8 cellular contexts compared by ENCODE assay signal in the genomic region with DNA sequence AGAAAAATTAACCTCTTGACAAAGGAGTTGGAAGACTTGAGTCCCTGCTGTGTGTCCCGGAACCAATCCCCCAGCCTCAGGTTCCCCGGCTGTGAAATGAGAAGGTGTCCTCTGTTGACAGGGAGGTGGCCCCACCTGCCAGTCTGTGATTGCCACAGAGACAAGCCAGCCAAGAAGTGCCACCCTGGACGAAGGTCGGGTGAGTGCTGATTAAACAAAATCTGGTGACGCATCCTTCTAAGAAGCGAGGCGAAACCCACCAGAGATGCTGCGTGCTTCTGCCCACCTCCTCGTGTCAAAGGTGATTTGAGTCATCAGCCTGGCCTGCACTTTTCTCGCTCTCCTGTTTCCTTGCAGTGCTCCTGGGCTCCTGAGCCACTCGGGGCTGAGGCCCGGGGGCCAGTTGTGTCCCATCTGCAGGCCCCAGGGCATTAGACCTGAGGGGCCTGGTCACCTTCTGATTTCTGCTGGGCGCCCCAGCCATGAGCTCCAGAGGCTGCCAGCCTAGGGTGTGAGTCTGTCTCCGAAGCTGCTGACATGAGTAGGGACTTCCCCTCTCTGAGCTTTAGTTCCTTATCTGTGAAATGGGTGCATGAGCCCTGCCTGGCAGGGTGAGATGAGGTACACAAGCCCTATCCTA. TPM values are rescaled to one million over a fixed set of nuclear protein-coding genes. Genes with fewer than 3 reads are reported as not detected.
DNase-seq lines count a peak whose midpoint lies in the region; ATAC-seq and TF ChIP-seq lines count a peak whose summit lies in the region.

No MANE protein-coding gene starts in this region.

- H3K27me3 Mint-ChIP-seq in chondrocyte (ENCODE audit: low read depth), result no peaks in the 10 kb centered on the region

- H3K27ac ChIP-seq in osteoblast (ENCODE audit: low read depth, low read length), result peak overlapping the region; percentile 99
- peak overlapping the region; percentile 95 for H3K27ac ChIP-seq in vagina

- H3K27ac Mint-ChIP-seq in chondrocyte (ENCODE audit: unreplicated experiment), result peak overlapping the region; percentile 100

- no peaks in the 10 kb centered on the region for H3K9me3 Mint-ChIP-seq in chondrocyte (ENCODE audit: low read depth)

- H3K4me2 ChIP-seq in osteoblast (ENCODE audit: insufficient read depth, low read length), result peak overlapping the region; percentile 43

- H3K36me3 Mint-ChIP-seq in chondrocyte (ENCODE audit: low read depth), result peaks cover 4% of the 10 kb centered on the region

- H3K9me3 ChIP-seq in osteoblast (ENCODE audit: low read depth, low read length) (no peaks in the 10 kb centered on the region), vagina (no peaks in the 10 kb centered on the region)

- TF ChIP-seq POLR2A in vagina (IDR thresholded peaks at IDR 0.05), result no peak

- H3K27me3 ChIP-seq in osteoblast (ENCODE audit: insufficient read depth, low read length) (no peaks in the 10 kb centered on the region), vagina (no peaks in the 10 kb centered on the region)

- ATAC-seq in GM18502 (IDR thresholded peaks at IDR 0.05; ENCODE audit: poor library complexity, unreplicated experiment) (peak; percentile 49), HG02642 (IDR thresholded peaks at IDR 0.05; ENCODE audit: poor library complexity, unreplicated experiment) (peak; percentile 34), GM21367 (IDR thresholded peaks at IDR 0.05; ENCODE audit: unreplicated experiment) (no peak)

- TF ChIP-seq CTCF in chondrocyte (IDR thresholded peaks at IDR 0.05) (no peak), osteoblast (IDR thresholded peaks at IDR 0.05; ENCODE audit: extremely low read depth, low read depth, low read length) (no peak), vagina (IDR thresholded peaks at IDR 0.05) (no peak)

- H3K4me3 ChIP-seq in osteoblast (ENCODE audit: insufficient read depth, low read length) (peak overlapping the region; percentile 27), vagina (no peak overlapping the region)

- H3K36me3 ChIP-seq in osteoblast (ENCODE audit: insufficient read depth, low read length) (peaks cover 44% of the 10 kb centered on the region), vagina (no peaks in the 10 kb centered on the region)

- intact Hi-C loops in vagina (cut with DNase I), result no loop called here

- peak overlapping the region; percentile 59 for H3K4me3 Mint-ChIP-seq in chondrocyte (ENCODE audit: unreplicated experiment)

- H3K4me1 Mint-ChIP-seq in chondrocyte (ENCODE audit: low read depth), result peaks cover 84% of the 10 kb centered on the region

- DNase-seq in SW480 (ENCODE audit: low spot score) (peak; percentile 66), chondrocyte (ENCODE audit: low spot score) (no peak), osteoblast (ENCODE audit: insufficient read length, low spot score, missing footprints) (peak; percentile 95), vagina (ENCODE audit: extremely low spot score in 2 of 2) (no peak), KBM-7 (no peak)

- peaks cover 5% of the 10 kb centered on the region for H4K20me1 ChIP-seq in osteoblast (ENCODE audit: insufficient read depth, low read length)

- peaks cover 90% of the 10 kb centered on the region for H3K79me2 ChIP-seq in osteoblast (ENCODE audit: insufficient read depth, low read length)

- H3K4me1 ChIP-seq in osteoblast (ENCODE audit: insufficient read depth, low read length) (peaks cover 76% of the 10 kb centered on the region), vagina (peaks cover 76% of the 10 kb centered on the region)

- no peak overlapping the region for H2AFZ ChIP-seq in osteoblast (ENCODE audit: low read length)

- in situ Hi-C loops in KBM-7 (cut with MboI; ENCODE audit: low pct_unique_long_range_greater_than_20kb, low sequenced_read_pairs), result no loop called here

RNA-seq across cellular contexts. Expression of a gene that starts 28.7 kb away (rescaled TPM):
- total RNA-seq in chondrocyte (99.9 to 110 TPM (median 107 TPM) in 3 replicates), osteoblast (128 and 130 TPM in 2 replicates), vagina (44.4 TPM)

Comparison
In these comparisons a context has a peak if more than half of its experiments do, and no peak if none do; other contexts are left out.
1. DNase-seq: peak in SW480 (single experiment) and osteoblast (single experiment); none in chondrocyte (single experiment), vagina (0 of 2) and KBM-7 (single experiment).